ENCODE assay signal across 9 cellular contexts in the genomic region with DNA sequence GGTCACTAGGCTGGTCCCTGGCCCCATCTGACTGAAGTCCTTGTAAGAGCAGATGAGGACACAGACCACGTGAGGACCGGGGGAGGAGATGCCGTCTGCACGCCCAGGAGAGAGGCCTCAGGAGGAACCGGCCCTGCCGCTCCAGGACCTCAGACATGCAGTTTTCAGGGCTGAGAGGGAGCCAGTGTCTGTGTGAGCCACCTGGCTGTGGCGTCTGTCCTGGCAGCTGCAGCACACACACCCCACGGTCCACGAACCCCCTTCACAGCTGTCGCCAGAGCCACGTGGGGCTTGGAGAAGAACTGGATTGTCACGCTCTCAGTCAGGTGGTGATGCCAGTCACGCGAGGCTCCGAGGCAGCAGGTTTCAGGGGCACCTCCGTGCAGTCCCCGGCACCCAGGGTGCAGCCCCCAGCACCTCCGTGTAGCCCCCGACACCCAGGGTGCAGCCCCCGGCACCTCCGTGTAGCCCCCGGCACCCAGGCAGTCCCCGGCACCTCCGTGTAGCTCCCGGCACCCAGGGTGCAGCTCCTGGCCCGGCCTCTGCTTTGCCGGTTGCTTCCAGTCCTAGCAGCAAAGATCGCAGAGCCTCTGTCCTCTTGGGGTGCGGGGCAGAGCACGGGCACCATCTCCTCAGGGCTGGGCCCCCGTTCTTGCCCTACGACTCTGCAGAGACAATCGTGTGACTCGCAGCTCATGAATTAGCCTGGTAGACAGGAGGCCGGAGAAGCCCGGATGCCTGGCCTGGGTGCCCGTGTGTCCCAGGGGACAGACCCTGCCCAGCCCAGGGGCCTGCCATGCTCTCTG. TPM values are rescaled to one million over a fixed set of nuclear protein-coding genes. Genes with fewer than 3 reads are reported as not detected.
DNase-seq lines count a peak whose midpoint lies in the region; ATAC-seq and TF ChIP-seq lines count a peak whose summit lies in the region.
"Had no signal": no experiment of that assay in that cellular context is flagged by ENCODE, and none has a peak within 500 bp of the region (broad histone marks: within the 10 kb centered on the region; RNA-seq: fewer than 3 reads in every experiment).

No MANE protein-coding gene starts in this region.

- no peak overlapping the region for H3K4me3 Mint-ChIP-seq in GM23338
- H3K4me3 Mint-ChIP-seq in endodermal cell, result no peak overlapping the region
- no peak overlapping the region for H3K4me3 Mint-ChIP-seq in progenitor cell of endocrine pancreas (ENCODE audit: low read depth)
- no peak overlapping the region for H3K4me3 Mint-ChIP-seq in activated naive CD8-positive, alpha-beta T cell treated with anti-CD3 and anti-CD28 coated beads, Interleukin-2, amount 50 U/mL, for 24 hours

- H3K27ac ChIP-seq in GM23338 (ENCODE audit: low read depth) (no peak overlapping the region), endodermal cell (ENCODE audit: low read depth, low read length) (no peak overlapping the region)
- H3K27ac ChIP-seq: skin epidermis had no signal

- 87 to 92% methylated on average over 19 to 37 of the region's 37 CpGs for WGBS in endodermal cell (ENCODE audit: insufficient coverage in 1 of 2, insufficient read length in 1 of 2), 2 experiments

- no peak overlapping the region for H3K4me3 ChIP-seq in GM23338
- H3K4me3 ChIP-seq in endodermal cell (ENCODE audit: low read length), result no peak overlapping the region
- H3K4me3 ChIP-seq: skin epidermis had no signal

- H4K20me1 ChIP-seq in GM23338 (replicated peaks; ENCODE audit: insufficient read depth), result no peaks in the 10 kb centered on the region

- H3F3A ChIP-seq in GM23338 (replicated peaks; ENCODE audit: low read depth), result no peaks in the 10 kb centered on the region

- ATAC-seq in GM23338, result peak; percentile 29
- no peak for ATAC-seq in activated naive CD8-positive, alpha-beta T cell treated with anti-CD3 and anti-CD28 coated beads, Interleukin-2, amount 50 U/mL, for 24 hours
- ATAC-seq in GM18502 (IDR thresholded peaks at IDR 0.05; ENCODE audit: poor library complexity, unreplicated experiment), result no peak

- peak overlapping the region; percentile 38; the same call in 1 of the 2 replicates for H2AFZ ChIP-seq in GM23338

- no peaks in the 10 kb centered on the region for H3K9me2 ChIP-seq in GM23338 (ENCODE audit: insufficient read depth)

- intact Hi-C loops in posterior vena cava (cut with DNase I), result no loop called here

- no peaks in the 10 kb centered on the region for H3K9me3 ChIP-seq in endodermal cell (ENCODE audit: control insufficient read depth, low read length)

- no peak overlapping the region for H3K4me2 ChIP-seq in GM23338

- no peaks in the 10 kb centered on the region for H3K4me1 ChIP-seq in GM23338 (ENCODE audit: insufficient read depth)
- no peaks in the 10 kb centered on the region for H3K4me1 ChIP-seq in endodermal cell (ENCODE audit: control insufficient read depth, insufficient read depth, low read length)

- TF ChIP-seq CTCF in GM23338 (conservative IDR thresholded peaks at IDR 0.05; ENCODE audit: low read depth in 2 of 2) (no peak), endodermal cell (conservative IDR thresholded peaks at IDR 0.05) (peak; percentile 19), progenitor cell of endocrine pancreas (IDR thresholded peaks at IDR 0.05; ENCODE audit: unreplicated experiment) (no peak)

- no peak overlapping the region for H3K9ac ChIP-seq in endodermal cell (ENCODE audit: extremely low read depth, low read length, poor library complexity, severe bottlenecking)

- no peak for DNase-seq in GM23338 (ENCODE audit: low spot score)
- DNase-seq in NCI-H510A (lab: John Stamatoyannopoulos, UW), result peak; percentile 21
- DNase-seq in endodermal cell, result peak; percentile 72
- DNase-seq in posterior vena cava (ENCODE audit: low spot score), result peak; percentile 81
- no peak for DNase-seq in progenitor cell of endocrine pancreas (ENCODE audit: low spot score, unreplicated experiment)
- DNase-seq in GOT3 (lab: John Stamatoyannopoulos, UW), result no peak
- no peak for DNase-seq in activated naive CD8-positive, alpha-beta T cell treated with anti-CD3 and anti-CD28 coated beads, Interleukin-2, amount 50 U/mL, for 24 hours

- H3K27me3 Mint-ChIP-seq in GM23338 (ENCODE audit: insufficient read depth, low read depth, poor library complexity) (peaks cover 6% of the 10 kb centered on the region), endodermal cell (ENCODE audit: insufficient read depth) (no peaks in the 10 kb centered on the region), progenitor cell of endocrine pancreas (peaks cover 12% of the 10 kb centered on the region)
- H3K27me3 Mint-ChIP-seq in activated naive CD8-positive, alpha-beta T cell treated with anti-CD3 and anti-CD28 coated beads, Interleukin-2, amount 50 U/mL, for 24 hours, result no peaks in the 10 kb centered on the region

- no peaks in the 10 kb centered on the region for H3K9me3 Mint-ChIP-seq in GM23338
- H3K9me3 Mint-ChIP-seq in endodermal cell, result no peaks in the 10 kb centered on the region
- H3K9me3 Mint-ChIP-seq in progenitor cell of endocrine pancreas (ENCODE audit: low read depth), result no peaks in the 10 kb centered on the region
- no peaks in the 10 kb centered on the region for H3K9me3 Mint-ChIP-seq in activated naive CD8-positive, alpha-beta T cell treated with anti-CD3 and anti-CD28 coated beads, Interleukin-2, amount 50 U/mL, for 24 hours

- H3K79me2 ChIP-seq in GM23338 (replicated peaks; ENCODE audit: insufficient read depth), result no peaks in the 10 kb centered on the region

- H3K36me3 ChIP-seq in GM23338 (ENCODE audit: insufficient read depth) (no peaks in the 10 kb centered on the region), endodermal cell (ENCODE audit: control insufficient read depth, insufficient read depth, low read length) (no peaks in the 10 kb centered on the region)

- H3K27me3 ChIP-seq in GM23338 (ENCODE audit: insufficient read depth), result no peaks in the 10 kb centered on the region
- no peaks in the 10 kb centered on the region for H3K27me3 ChIP-seq in endodermal cell (ENCODE audit: control insufficient read depth, insufficient read depth, low read length, poor library complexity, severe bottlenecking)

- H3K4me1 Mint-ChIP-seq in GM23338 (peaks cover 4% of the 10 kb centered on the region), endodermal cell (peaks cover 2% of the 10 kb centered on the region), progenitor cell of endocrine pancreas (ENCODE audit: low read depth) (no peaks in the 10 kb centered on the region)
- H3K4me1 Mint-ChIP-seq in activated naive CD8-positive, alpha-beta T cell treated with anti-CD3 and anti-CD28 coated beads, Interleukin-2, amount 50 U/mL, for 24 hours, result no peaks in the 10 kb centered on the region

- H3K36me3 Mint-ChIP-seq in GM23338 (ENCODE audit: low read depth) (no peaks in the 10 kb centered on the region), endodermal cell (ENCODE audit: low read depth) (no peaks in the 10 kb centered on the region), progenitor cell of endocrine pancreas (ENCODE audit: insufficient read depth) (no peaks in the 10 kb centered on the region)
- H3K36me3 Mint-ChIP-seq in activated naive CD8-positive, alpha-beta T cell treated with anti-CD3 and anti-CD28 coated beads, Interleukin-2, amount 50 U/mL, for 24 hours (ENCODE audit: low read depth), result no peaks in the 10 kb centered on the region

- H3K27ac Mint-ChIP-seq in GM23338 (no peak overlapping the region), endodermal cell (no peak overlapping the region), progenitor cell of endocrine pancreas (no peak overlapping the region)
- no peak overlapping the region for H3K27ac Mint-ChIP-seq in activated naive CD8-positive, alpha-beta T cell treated with anti-CD3 and anti-CD28 coated beads, Interleukin-2, amount 50 U/mL, for 24 hours

RNA-seq across cellular contexts. Expression of gene SUMO3, which starts 19.0 kb away (rescaled TPM):
- total RNA-seq in GM23338 (2014; rRNA removed; shearing (Covaris generic)), result 91.9 and 103 TPM in 2 replicates
- polyA plus RNA-seq in GM23338 (2016; fragmentation: Nextera tagmentation; extraction: Ambion mirVana), result 90.6 and 90.8 TPM in 2 replicates
- total RNA-seq in endodermal cell, result 10 to 100 TPM; 79.5 to 96.4 TPM
- 123 TPM for polyA plus RNA-seq in endodermal cell (2013, experiment 1 of 2)
- 111 TPM for polyA plus RNA-seq in endodermal cell (2013, experiment 2 of 2)
- 10 to 100 TPM; 53.5 to 58.3 TPM for total RNA-seq in posterior vena cava
- 65.0 and 73.5 TPM in 2 replicates for total RNA-seq in progenitor cell of endocrine pancreas

RNA-seq across cellular contexts. Expression of gene UBE2G2, which starts 35.2 kb away (rescaled TPM):
- total RNA-seq in GM23338 (2014; rRNA removed; shearing (Covaris generic)), result 100 and 112 TPM in 2 replicates
- polyA plus RNA-seq in GM23338 (2016; fragmentation: Nextera tagmentation; extraction: Ambion mirVana), result 55.0 and 66.4 TPM in 2 replicates
- total RNA-seq in endodermal cell (10 to 100 TPM; 84.0 to 84.8 TPM), posterior vena cava (10 to 100 TPM; 72.6 to 75.6 TPM), progenitor cell of endocrine pancreas (78.7 and 85.2 TPM in 2 replicates)
- 75.0 TPM for polyA plus RNA-seq in endodermal cell (2013, experiment 1 of 2)
- polyA plus RNA-seq in endodermal cell (2013, experiment 2 of 2), result 63.5 TPM

RNA-seq across cellular contexts. Expression of gene PTTG1IP, which starts 36.6 kb away (rescaled TPM):
- total RNA-seq in GM23338 (2014; rRNA removed; shearing (Covaris generic)), result 168 and 172 TPM in 2 replicates
- 96.0 and 99.9 TPM in 2 replicates for polyA plus RNA-seq in GM23338 (2016; fragmentation: Nextera tagmentation; extraction: Ambion mirVana)
- total RNA-seq in endodermal cell (100 to 1,000 TPM; 155 to 168 TPM), posterior vena cava (100 to 1,000 TPM; 202 to 246 TPM), progenitor cell of endocrine pancreas (221 and 226 TPM in 2 replicates)
- 225 TPM for polyA plus RNA-seq in endodermal cell (2013, experiment 1 of 2)
- polyA plus RNA-seq in endodermal cell (2013, experiment 2 of 2), result 224 TPM

Comparison
In these comparisons a context has a peak if more than half of its experiments do, and no peak if none do; other contexts are left out.
1. DNase-seq: peak in NCI-H510A (single experiment), endodermal cell (single experiment) and posterior vena cava (single experiment); none in GM23338 (single experiment), progenitor cell of endocrine pancreas (single experiment), GOT3 (single experiment) and activated naive CD8-positive, alpha-beta T cell treated with anti-CD3 and anti-CD28 coated beads, Interleukin-2, amount 50 U/mL, for 24 hours (single experiment).